Comparison of ENCODE assay signal across 11 cellular contexts in genomic region chr2:197073701-197074433, GRCh38.
DNase-seq lines count a peak whose midpoint lies in the region; ATAC-seq and TF ChIP-seq lines count a peak whose summit lies in the region.
"Had no signal": no experiment of that assay in that cellular context is flagged by ENCODE, and none has a peak within 500 bp of the region (broad histone marks: within the 10 kb centered on the region; RNA-seq: fewer than 3 reads in every experiment).

No MANE protein-coding gene starts in this region.

- no peak for TF ChIP-seq CTCF in choroid plexus epithelial cell (conservative IDR thresholded peaks at IDR 0.05; ENCODE audit: low read depth, low read length)

- ATAC-seq in stimulated activated naive CD8-positive, alpha-beta T cell treated with anti-CD3 and anti-CD28 coated beads, Interleukin-15, Interleukin-2, amounts not matched to agents 100 U/mL and 50 U/mL, for 24 hours: no peak
- peak; percentile 50 for ATAC-seq in aorta (ENCODE audit: low FRiP score)
- no peak for ATAC-seq in HG03432 (IDR thresholded peaks at IDR 0.05; ENCODE audit: unreplicated experiment)
- no peak for ATAC-seq in HG02885 (IDR thresholded peaks at IDR 0.05; ENCODE audit: poor library complexity, unreplicated experiment)

- peaks cover 90% of the 10 kb centered on the region for H3K36me3 Mint-ChIP-seq in stimulated activated naive CD8-positive, alpha-beta T cell treated with anti-CD3 and anti-CD28 coated beads, Interleukin-15, Interleukin-2, amounts not matched to agents 100 ng/mL and 50 ng/mL, for 24 hours (ENCODE audit: low read depth)
- H3K36me3 Mint-ChIP-seq in T-helper 2 cell treated with Interferon-gamma antibody and Interleukin-4, amounts not matched to agents 5 μg/mL and 100 μg/mL, for 36 hours (ENCODE audit: low read depth): peaks cover 84% of the 10 kb centered on the region

- DNase-seq in stimulated activated naive CD8-positive, alpha-beta T cell treated with anti-CD3 and anti-CD28 coated beads, Interleukin-15, Interleukin-2, amounts not matched to agents 100 U/mL and 50 U/mL, for 24 hours: no peak
- DNase-seq in choroid plexus epithelial cell (ENCODE audit: low read depth): peak; percentile 83
- peak; percentile 77 for DNase-seq in myocyte (ENCODE audit: low read depth)
- peak; percentile 73 to 82 for DNase-seq in aorta
- no peak for DNase-seq in T-helper 2 cell treated with Interferon-gamma antibody and Interleukin-4, amounts not matched to agents 5 μg/mL and 100 μg/mL, for 36 hours (ENCODE audit: low spot score)
- DNase-seq: activated CD8-positive, alpha-beta memory T cell treated with anti-CD3 and anti-CD28 coated beads, Interleukin-2, amount 50 U/mL, for 4 hours; mesendoderm had no signal

- no peak overlapping the region for H3K27ac ChIP-seq in aorta (ENCODE audit: low read depth in 1 of 2, low read length in 2 of 2)
- H3K27ac ChIP-seq: BLaER1 treated with 17β-estradiol and CSF1 and Interleukin-3, amounts not matched to agents 10 nM and 100 nM had no signal

- H3K27me3 ChIP-seq in aorta (ENCODE audit: control insufficient read depth in 1 of 2, insufficient read depth in 2 of 2, low read length in 1 of 2): no peaks in the 10 kb centered on the region
- H3K27me3 ChIP-seq: BLaER1 treated with 17β-estradiol and CSF1 and Interleukin-3, amounts not matched to agents 10 nM and 100 nM had no signal

- H3K4me3 Mint-ChIP-seq in stimulated activated naive CD8-positive, alpha-beta T cell treated with anti-CD3 and anti-CD28 coated beads, Interleukin-15, Interleukin-2, amounts not matched to agents 100 ng/mL and 50 ng/mL, for 24 hours: no peak overlapping the region
- no peak overlapping the region for H3K4me3 Mint-ChIP-seq in T-helper 2 cell treated with Interferon-gamma antibody and Interleukin-4, amounts not matched to agents 5 μg/mL and 100 μg/mL, for 36 hours

- peaks cover 15% of the 10 kb centered on the region for H3K9me3 Mint-ChIP-seq in stimulated activated naive CD8-positive, alpha-beta T cell treated with anti-CD3 and anti-CD28 coated beads, Interleukin-15, Interleukin-2, amounts not matched to agents 100 ng/mL and 50 ng/mL, for 24 hours
- peaks cover 21% of the 10 kb centered on the region for H3K9me3 Mint-ChIP-seq in T-helper 2 cell treated with Interferon-gamma antibody and Interleukin-4, amounts not matched to agents 5 μg/mL and 100 μg/mL, for 36 hours

- peak overlapping the region; percentile 66 for H3K27ac Mint-ChIP-seq in stimulated activated naive CD8-positive, alpha-beta T cell treated with anti-CD3 and anti-CD28 coated beads, Interleukin-15, Interleukin-2, amounts not matched to agents 100 ng/mL and 50 ng/mL, for 24 hours
- H3K27ac Mint-ChIP-seq in T-helper 2 cell treated with Interferon-gamma antibody and Interleukin-4, amounts not matched to agents 5 μg/mL and 100 μg/mL, for 36 hours: no peak overlapping the region

- H3K9me3 ChIP-seq in aorta (ENCODE audit: control insufficient read depth, low read length): no peaks in the 10 kb centered on the region

- peaks cover 2 to 4% of the 10 kb centered on the region in 2 donors for H3K4me1 ChIP-seq in aorta (ENCODE audit: control insufficient read depth in 1 of 2, insufficient read depth in 2 of 2, low read length in 2 of 2)

- no peaks in the 10 kb centered on the region for H3K36me3 ChIP-seq in aorta (ENCODE audit: control insufficient read depth in 1 of 2, insufficient read depth in 2 of 2, low read length in 1 of 2)

- peaks cover 51% of the 10 kb centered on the region for H3K4me1 Mint-ChIP-seq in stimulated activated naive CD8-positive, alpha-beta T cell treated with anti-CD3 and anti-CD28 coated beads, Interleukin-15, Interleukin-2, amounts not matched to agents 100 ng/mL and 50 ng/mL, for 24 hours (ENCODE audit: low read depth)
- peaks cover 17% of the 10 kb centered on the region for H3K4me1 Mint-ChIP-seq in T-helper 2 cell treated with Interferon-gamma antibody and Interleukin-4, amounts not matched to agents 5 μg/mL and 100 μg/mL, for 36 hours (ENCODE audit: low read depth)

- no peak overlapping the region for H3K4me3 ChIP-seq in choroid plexus epithelial cell (ENCODE audit: low read depth, low read length)
- no peak overlapping the region for H3K4me3 ChIP-seq in aorta (ENCODE audit: low read length in 2 of 2)
- H3K4me3 ChIP-seq: BLaER1 treated with 17β-estradiol and CSF1 and Interleukin-3, amounts not matched to agents 10 nM and 100 nM had no signal

- 45 to 63% methylated on average over 1 of the region's 1 CpG for WGBS in aorta, 2 donors

- no peaks in the 10 kb centered on the region for H3K27me3 Mint-ChIP-seq in stimulated activated naive CD8-positive, alpha-beta T cell treated with anti-CD3 and anti-CD28 coated beads, Interleukin-15, Interleukin-2, amounts not matched to agents 100 ng/mL and 50 ng/mL, for 24 hours
- H3K27me3 Mint-ChIP-seq in T-helper 2 cell treated with Interferon-gamma antibody and Interleukin-4, amounts not matched to agents 5 μg/mL and 100 μg/mL, for 36 hours (ENCODE audit: low read depth): no peaks in the 10 kb centered on the region

- intact Hi-C loops in aorta (cut with DNase I): no loop called here

Comparison
In these comparisons a context has a peak if more than half of its experiments do, and no peak if none do; other contexts are left out.
1. DNase-seq: peak in choroid plexus epithelial cell (single experiment), myocyte (single experiment) and aorta (2 of 2); none in stimulated activated naive CD8-positive, alpha-beta T cell treated with anti-CD3 and anti-CD28 coated beads, Interleukin-15, Interleukin-2, amounts not matched to agents 100 U/mL and 50 U/mL, for 24 hours (single experiment) and T-helper 2 cell treated with Interferon-gamma antibody and Interleukin-4, amounts not matched to agents 5 μg/mL and 100 μg/mL, for 36 hours (single experiment).